In genomic region chr12:121196902-121197301, GRCh38 we compare ENCODE assay signal across 12 cellular contexts. TPM values are rescaled to one million over a fixed set of nuclear protein-coding genes. Genes with fewer than 3 reads are reported as not detected.
DNase-seq lines count a peak whose midpoint lies in the region; ATAC-seq and TF ChIP-seq lines count a peak whose summit lies in the region.
"Had no signal": no experiment of that assay in that cellular context is flagged by ENCODE, and none has a peak within 500 bp of the region (broad histone marks: within the 10 kb centered on the region; RNA-seq: fewer than 3 reads in every experiment).

No MANE protein-coding gene starts in this region.

- intact Hi-C loops in activated B cell treated with CpG ODN at 0.5 μM for 24 hours (cut with micrococcal nuclease) (no loop called here), lower lobe of right lung (cut with DNase I) (no loop called here)

- no peak overlapping the region for H3K4me2 ChIP-seq in DND-41 (ENCODE audit: insufficient read depth, low read length)

- no peak overlapping the region for H3K27ac Mint-ChIP-seq in activated B cell treated with CpG ODN at 0.5 μM for 24 hours

- CTCF ChIA-PET in activated B cell treated with CpG ODN at 0.5 μM for 24 hours (lab: Charles Lee) (interaction anchor here (0.6 kb wide), 1 partner anchor 550 kb away, joined by 5 read pairs; no protein-coding TSS in a partner anchor), RWPE1 (lab: Yijun Ruan, JAX) (no interaction called here)

- TF ChIP-seq CTCF in DND-41 (IDR thresholded peaks at IDR 0.05; ENCODE audit: borderline replicate concordance, extremely low read depth, low read length, poor library complexity, severe bottlenecking) (no peak), activated B cell treated with CpG ODN at 0.5 μM for 24 hours (IDR thresholded peaks at IDR 0.05) (no peak), lower lobe of right lung (IDR thresholded peaks at IDR 0.05) (no peak), RWPE1 (conservative IDR thresholded peaks at IDR 0.05; ENCODE audit: low read depth) (no peak)

- H3K4me3 ChIP-seq in DND-41 (ENCODE audit: low read depth in 1 of 2, low read length in 2 of 2) (no peak overlapping the region), lower lobe of right lung (no peak overlapping the region)
- H3K4me3 ChIP-seq: esophagus muscularis mucosa, tibial artery had no signal

- H3K79me2 ChIP-seq in DND-41 (ENCODE audit: insufficient read depth, low read length), result no peaks in the 10 kb centered on the region

- no peaks in the 10 kb centered on the region for H3K4me1 ChIP-seq in DND-41 (ENCODE audit: insufficient read depth, low read length)
- H3K4me1 ChIP-seq in lower lobe of right lung, result no peaks in the 10 kb centered on the region
- H3K4me1 ChIP-seq: esophagus muscularis mucosa, tibial artery had no signal

- H3K9me3 ChIP-seq in DND-41 (ENCODE audit: insufficient read depth, low read length, severe bottlenecking), result no peaks in the 10 kb centered on the region
- H3K9me3 ChIP-seq in lower lobe of right lung, result no peaks in the 10 kb centered on the region
- H3K9me3 ChIP-seq: esophagus muscularis mucosa, tibial artery had no signal

- no peaks in the 10 kb centered on the region for H3K36me3 Mint-ChIP-seq in activated B cell treated with CpG ODN at 0.5 μM for 24 hours (ENCODE audit: low read depth)

- H3K27me3 ChIP-seq in DND-41 (ENCODE audit: insufficient read depth, low read length, poor library complexity), result no peaks in the 10 kb centered on the region
- H3K27me3 ChIP-seq in lower lobe of right lung (ENCODE audit: low read depth), result no peaks in the 10 kb centered on the region
- H3K27me3 ChIP-seq: esophagus muscularis mucosa, tibial artery had no signal

- H3K9ac ChIP-seq in DND-41 (ENCODE audit: low read depth, low read length), result no peak overlapping the region

- no peaks in the 10 kb centered on the region for H3K9me3 Mint-ChIP-seq in activated B cell treated with CpG ODN at 0.5 μM for 24 hours

- H3K36me3 ChIP-seq in DND-41 (ENCODE audit: insufficient read depth, low read length), result no peaks in the 10 kb centered on the region
- H3K36me3 ChIP-seq in lower lobe of right lung, result no peaks in the 10 kb centered on the region
- H3K36me3 ChIP-seq: esophagus muscularis mucosa, tibial artery had no signal

- POLR2A ChIA-PET in activated B cell treated with CpG ODN at 0.5 μM for 24 hours (lab: Charles Lee), result interaction anchor here (1.2 kb wide), 1 partner anchor 12 kb away, joined by 3 read pairs; no protein-coding TSS in a partner anchor
- POLR2A ChIA-PET in RWPE1 (lab: Yijun Ruan, JAX; ENCODE audit: low non-redundant PET), result no interaction called here

- no peaks in the 10 kb centered on the region for H3K27me3 Mint-ChIP-seq in activated B cell treated with CpG ODN at 0.5 μM for 24 hours

- ATAC-seq in DND-41 (ENCODE audit: insufficient read depth, low read depth) (no peak; the same call in 2 of the 3 replicates), activated B cell treated with CpG ODN at 0.5 μM for 24 hours (ENCODE audit: low read depth) (peak; percentile 58), lower lobe of right lung (peak; percentile 75 to 80), GM21737 (IDR thresholded peaks at IDR 0.05; ENCODE audit: unreplicated experiment) (no peak)

- H3K4me1 Mint-ChIP-seq in activated B cell treated with CpG ODN at 0.5 μM for 24 hours, result peaks cover 4% of the 10 kb centered on the region

- peak overlapping the region; percentile 51; the same call in 1 of the 2 replicates for H2AFZ ChIP-seq in DND-41 (ENCODE audit: low read depth, low read length)

- H3K27ac ChIP-seq in DND-41 (ENCODE audit: low read length) (no peak overlapping the region), lower lobe of right lung (peak overlapping the region; percentile 49), RWPE1 (no peak overlapping the region)
- H3K27ac ChIP-seq: esophagus muscularis mucosa, tibial artery had no signal

- H3K4me3 Mint-ChIP-seq in activated B cell treated with CpG ODN at 0.5 μM for 24 hours, result peak overlapping the region; percentile 38

- no peaks in the 10 kb centered on the region for H4K20me1 ChIP-seq in DND-41 (ENCODE audit: insufficient read depth, low read length)

- DNase-seq in DND-41 (no peak), KG1 (lab: John Stamatoyannopoulos, UW) (peak; percentile 59), activated B cell treated with CpG ODN at 0.5 μM for 24 hours (no peak), lower lobe of right lung (no peak), RWPE1 (ENCODE audit: low spot score) (no peak), NCI-H2196 treated with DMSO at 0.1 percent for 48 hours (lab: John Stamatoyannopoulos, UW; ENCODE audit: unreplicated experiment) (no peak), DMS 273 treated with DMSO at 0.1 percent for 48 hours (lab: John Stamatoyannopoulos, UW) (no peak)
- DNase-seq: activated CD4-positive, alpha-beta T cell treated with anti-CD3 and anti-CD28 coated beads for 48 hours; NCI-H2029; tibial artery had no signal

RNA-seq across cellular contexts. Expression of gene P2RX4, which starts 13.0 kb away (rescaled TPM):
- total RNA-seq in activated B cell treated with CpG ODN at 0.5 μM for 24 hours (17.0 and 19.5 TPM in 2 replicates), lower lobe of right lung (65.8 TPM)

Comparison
In these comparisons a context has a peak if more than half of its experiments do, and no peak if none do; other contexts are left out.
1. ATAC-seq: peak in activated B cell treated with CpG ODN at 0.5 μM for 24 hours (single experiment) and lower lobe of right lung (2 of 2); none in DND-41 (single experiment) and GM21737 (single experiment).